In genomic region chr20:18739785-18740184, GRCh38 we compare ENCODE assay signal across 12 cellular contexts.
DNase-seq lines count a peak whose midpoint lies in the region; ATAC-seq and TF ChIP-seq lines count a peak whose summit lies in the region.
"Had no signal": no experiment of that assay in that cellular context is flagged by ENCODE, and none has a peak within 500 bp of the region (broad histone marks: within the 10 kb centered on the region; RNA-seq: fewer than 3 reads in every experiment).

No MANE protein-coding gene starts in this region.

- H3K9me3 Mint-ChIP-seq in nephron progenitor cell = no peaks in the 10 kb centered on the region
- H3K9me3 Mint-ChIP-seq in activated CD4-positive, alpha-beta memory T cell treated with anti-CD3 and anti-CD28 coated beads for 36 hours = no peaks in the 10 kb centered on the region
- H3K9me3 Mint-ChIP-seq in activated naive CD8-positive, alpha-beta T cell treated with anti-CD3 and anti-CD28 coated beads, Interleukin-2, amount 50 U/mL, for 24 hours = no peaks in the 10 kb centered on the region
- H3K9me3 Mint-ChIP-seq: activated naive CD4-positive, alpha-beta T cell treated with anti-CD3 and anti-CD28 coated beads, Interleukin-2, amount 50 U/mL, for 24 hours; CD4-positive, CD25-positive, alpha-beta regulatory T cell; T-helper 2 cell treated with Interferon-gamma antibody and Interleukin-4, amounts not matched to agents 5 μg/mL and 100 μg/mL, for 36 hours had no signal

- H3K36me3 Mint-ChIP-seq in nephron progenitor cell (ENCODE audit: low read depth) = no peaks in the 10 kb centered on the region
- H3K36me3 Mint-ChIP-seq in activated CD4-positive, alpha-beta memory T cell treated with anti-CD3 and anti-CD28 coated beads for 36 hours = peaks cover 3% of the 10 kb centered on the region
- peaks cover 2% of the 10 kb centered on the region for H3K36me3 Mint-ChIP-seq in activated naive CD8-positive, alpha-beta T cell treated with anti-CD3 and anti-CD28 coated beads, Interleukin-2, amount 50 U/mL, for 24 hours (ENCODE audit: low read depth)

- H3K4me3 Mint-ChIP-seq in nephron progenitor cell = no peak overlapping the region
- H3K4me3 Mint-ChIP-seq in activated CD4-positive, alpha-beta memory T cell treated with anti-CD3 and anti-CD28 coated beads for 36 hours = no peak overlapping the region
- no peak overlapping the region for H3K4me3 Mint-ChIP-seq in activated naive CD8-positive, alpha-beta T cell treated with anti-CD3 and anti-CD28 coated beads, Interleukin-2, amount 50 U/mL, for 24 hours
- H3K4me3 Mint-ChIP-seq: activated naive CD4-positive, alpha-beta T cell treated with anti-CD3 and anti-CD28 coated beads, Interleukin-2, amount 50 U/mL, for 24 hours; T-helper 2 cell treated with Interferon-gamma antibody and Interleukin-4, amounts not matched to agents 5 μg/mL and 100 μg/mL, for 36 hours had no signal

- CTCF ChIA-PET in activated CD4-positive, alpha-beta memory T cell treated with anti-CD3 and anti-CD28 coated beads for 36 hours (lab: Charles Lee) = no interaction called here

- POLR2A ChIA-PET in activated CD4-positive, alpha-beta memory T cell treated with anti-CD3 and anti-CD28 coated beads for 36 hours (lab: Charles Lee) = no interaction called here

- no peak overlapping the region for H3K4me3 ChIP-seq in fibroblast of mammary gland (ENCODE audit: control insufficient read depth, low read depth, low read length)

- ATAC-seq in activated naive CD8-positive, alpha-beta T cell treated with anti-CD3 and anti-CD28 coated beads, Interleukin-2, amount 50 U/mL, for 24 hours = no peak

- no peak for TF ChIP-seq CTCF in fibroblast of mammary gland (conservative IDR thresholded peaks at IDR 0.05; ENCODE audit: control insufficient read depth, insufficient read depth, low read depth, low read length)
- TF ChIP-seq CTCF in nephron progenitor cell (IDR thresholded peaks at IDR 0.05) = no peak

- no peaks in the 10 kb centered on the region for H3K27me3 Mint-ChIP-seq in nephron progenitor cell (ENCODE audit: low read depth, poor library complexity)
- no peaks in the 10 kb centered on the region for H3K27me3 Mint-ChIP-seq in activated CD4-positive, alpha-beta memory T cell treated with anti-CD3 and anti-CD28 coated beads for 36 hours
- no peaks in the 10 kb centered on the region for H3K27me3 Mint-ChIP-seq in activated naive CD8-positive, alpha-beta T cell treated with anti-CD3 and anti-CD28 coated beads, Interleukin-2, amount 50 U/mL, for 24 hours
- H3K27me3 Mint-ChIP-seq: activated naive CD4-positive, alpha-beta T cell treated with anti-CD3 and anti-CD28 coated beads, Interleukin-2, amount 50 U/mL, for 24 hours; CD4-positive, CD25-positive, alpha-beta regulatory T cell had no signal

- H3K27ac Mint-ChIP-seq in nephron progenitor cell = peak overlapping the region; percentile 93
- H3K27ac Mint-ChIP-seq in activated CD4-positive, alpha-beta memory T cell treated with anti-CD3 and anti-CD28 coated beads for 36 hours = no peak overlapping the region
- H3K27ac Mint-ChIP-seq in activated naive CD8-positive, alpha-beta T cell treated with anti-CD3 and anti-CD28 coated beads, Interleukin-2, amount 50 U/mL, for 24 hours = no peak overlapping the region
- H3K27ac Mint-ChIP-seq: activated naive CD4-positive, alpha-beta T cell treated with anti-CD3 and anti-CD28 coated beads, Interleukin-2, amount 50 U/mL, for 24 hours; T-helper 2 cell treated with Interferon-gamma antibody and Interleukin-4, amounts not matched to agents 5 μg/mL and 100 μg/mL, for 36 hours had no signal

- peaks cover 19% of the 10 kb centered on the region for H3K4me1 Mint-ChIP-seq in nephron progenitor cell
- peaks cover 26% of the 10 kb centered on the region for H3K4me1 Mint-ChIP-seq in activated CD4-positive, alpha-beta memory T cell treated with anti-CD3 and anti-CD28 coated beads for 36 hours (ENCODE audit: low read depth)
- H3K4me1 Mint-ChIP-seq in activated naive CD8-positive, alpha-beta T cell treated with anti-CD3 and anti-CD28 coated beads, Interleukin-2, amount 50 U/mL, for 24 hours = no peaks in the 10 kb centered on the region

- DNase-seq in AG20443 (ENCODE audit: low spot score) (peak; percentile 73), NCI-H2227 (lab: John Stamatoyannopoulos, UW; ENCODE audit: unreplicated experiment) (peak; percentile 67), fibroblast of mammary gland (ENCODE audit: low read depth) (peak; percentile 96), nephron progenitor cell (peak; percentile 22), KG1 (lab: John Stamatoyannopoulos, UW) (no peak), NCI-H1105 treated with DMSO at 0.1 percent for 48 hours (lab: John Stamatoyannopoulos, UW) (no peak)
- no peak for DNase-seq in activated CD4-positive, alpha-beta memory T cell treated with anti-CD3 and anti-CD28 coated beads for 36 hours
- no peak for DNase-seq in activated naive CD8-positive, alpha-beta T cell treated with anti-CD3 and anti-CD28 coated beads, Interleukin-2, amount 50 U/mL, for 24 hours
- DNase-seq: CD4-positive, CD25-positive, alpha-beta regulatory T cell; NCI-H2107 had no signal

- intact Hi-C loops in activated CD4-positive, alpha-beta memory T cell treated with anti-CD3 and anti-CD28 coated beads for 36 hours (cut with micrococcal nuclease) = no loop called here

Comparison
In these comparisons a context has a peak if more than half of its experiments do, and no peak if none do; other contexts are left out.
1. DNase-seq: peak in AG20443 (single experiment), NCI-H2227 (single experiment), fibroblast of mammary gland (single experiment) and nephron progenitor cell (single experiment); none in KG1 (single experiment), NCI-H1105 treated with DMSO at 0.1 percent for 48 hours (single experiment), activated CD4-positive, alpha-beta memory T cell treated with anti-CD3 and anti-CD28 coated beads for 36 hours (single experiment) and activated naive CD8-positive, alpha-beta T cell treated with anti-CD3 and anti-CD28 coated beads, Interleukin-2, amount 50 U/mL, for 24 hours (single experiment).